10 cellular contexts compared by ENCODE assay signal in genomic region chr17:43579570-43580140, GRCh38. TPM values are rescaled to one million over a fixed set of nuclear protein-coding genes. Genes with fewer than 3 reads are reported as not detected.
A peak's percentile ranks its signal among the peaks of the same experiment; 100 is the strongest.
DNase-seq lines count a peak whose midpoint lies in the region; ATAC-seq, FAIRE-seq and TF ChIP-seq lines count a peak whose summit lies in the region.
"Had no signal": no experiment of that assay in that cellular context is flagged by ENCODE, and none has a peak within 500 bp of the region (broad histone marks: within the 10 kb centered on the region; RNA-seq: fewer than 3 reads in every experiment).

No MANE protein-coding gene starts in this region.

- CTCF ChIA-PET in CD4-positive, alpha-beta memory T cell (lab: Charles Lee; ENCODE audit: partially characterized antibody), result interaction anchor here (0.6 to 7.4 kb wide), 4 partner anchors 11 to 1473 kb away, joined by 3 to 51 read pairs (median 13); no protein-coding TSS in a partner anchor

- DNase-seq in CD4-positive, alpha-beta memory T cell, result no peak
- peak; percentile 53 for DNase-seq in HTR-8/SVneo (ENCODE audit: insufficient read length, low spot score)
- DNase-seq in brain microvascular endothelial cell, result peak; percentile 66
- DNase-seq in mesothelial cell of epicardium (ENCODE audit: low spot score in 2 of 2, unreplicated experiment in 2 of 2), result no peak
- DNase-seq in DMS114 treated with DMSO at 0.1 percent for 48 hours (lab: John Stamatoyannopoulos, UW; ENCODE audit: unreplicated experiment), result no peak
- no peak for DNase-seq in NCI-H748 (lab: John Stamatoyannopoulos, UW; ENCODE audit: unreplicated experiment)
- DNase-seq: amniotic stem cell, posterior cingulate gyrus had no signal

- TF ChIP-seq CTCF in brain microvascular endothelial cell (IDR thresholded peaks at IDR 0.05; ENCODE audit: low read depth, low read length, missing control alignments) (no peak), mesothelial cell of epicardium (IDR thresholded peaks at IDR 0.05; ENCODE audit: unreplicated experiment) (no peak)

- no peaks in the 10 kb centered on the region for H3K9me3 Mint-ChIP-seq in CD4-positive, alpha-beta memory T cell
- H3K9me3 Mint-ChIP-seq in mesothelial cell of epicardium, result no peaks in the 10 kb centered on the region

- ATAC-seq in GM21825 (IDR thresholded peaks at IDR 0.05; ENCODE audit: unreplicated experiment) (no peak), HG03439 (IDR thresholded peaks at IDR 0.05; ENCODE audit: unreplicated experiment) (no peak)

- no peak overlapping the region for H3K27ac ChIP-seq in CD4-positive, alpha-beta memory T cell (ENCODE audit: low read depth, low read length)
- H3K27ac ChIP-seq in brain microvascular endothelial cell, result no peak overlapping the region

- H3K4me3 Mint-ChIP-seq in CD4-positive, alpha-beta memory T cell, result peak overlapping the region in 1 of 8 donors; percentile 60
- H3K4me3 Mint-ChIP-seq in mesothelial cell of epicardium, result no peak overlapping the region

- no peaks in the 10 kb centered on the region for H3K36me3 ChIP-seq in CD4-positive, alpha-beta memory T cell (ENCODE audit: insufficient read depth, low read length)
- no peaks in the 10 kb centered on the region for H3K36me3 ChIP-seq in brain microvascular endothelial cell (replicated peaks)

- no peaks in the 10 kb centered on the region for H3K36me3 Mint-ChIP-seq in CD4-positive, alpha-beta memory T cell
- no peaks in the 10 kb centered on the region for H3K36me3 Mint-ChIP-seq in mesothelial cell of epicardium

- H3K4me1 ChIP-seq in CD4-positive, alpha-beta memory T cell (ENCODE audit: insufficient read depth, low read length), result peaks cover 17% of the 10 kb centered on the region

- H3K4me3 ChIP-seq in CD4-positive, alpha-beta memory T cell (ENCODE audit: low read length in 2 of 2), result no peak overlapping the region
- H3K4me3 ChIP-seq in brain microvascular endothelial cell (ENCODE audit: low read depth, low read length), result no peak overlapping the region

- POLR2A ChIA-PET in CD4-positive, alpha-beta memory T cell (lab: Charles Lee; ENCODE audit: partially characterized antibody), result interaction anchor here (1.3 kb wide), 1 partner anchor 192 kb away, joined by 3 read pairs; no protein-coding TSS in a partner anchor

- H3K27me3 ChIP-seq in CD4-positive, alpha-beta memory T cell (ENCODE audit: insufficient read depth, low read length), result no peaks in the 10 kb centered on the region
- H3K27me3 ChIP-seq in brain microvascular endothelial cell (replicated peaks), result no peaks in the 10 kb centered on the region

- peak overlapping the region in 5 of 7 donors; percentile 44 to 84 (median 61) for H3K27ac Mint-ChIP-seq in CD4-positive, alpha-beta memory T cell
- peak overlapping the region; percentile 49 for H3K27ac Mint-ChIP-seq in mesothelial cell of epicardium

- in situ Hi-C loops in brain microvascular endothelial cell (cut with HindIII; ENCODE audit: low pct_ligation_motif_present, low sequenced_read_pairs), result no loop called here

- peaks cover 0 to 2% of the 10 kb centered on the region in 2 donors for H3K27me3 Mint-ChIP-seq in CD4-positive, alpha-beta memory T cell
- H3K27me3 Mint-ChIP-seq in mesothelial cell of epicardium (ENCODE audit: low read depth), result peaks cover 4% of the 10 kb centered on the region

- FAIRE-seq in HTR-8/SVneo (lab: Jason Lieb, UNC), result peak; percentile 82

- H3K4me1 Mint-ChIP-seq in CD4-positive, alpha-beta memory T cell, result peaks cover 11 to 28% (median 15%) of the 10 kb centered on the region in 4 donors
- peaks cover 42% of the 10 kb centered on the region for H3K4me1 Mint-ChIP-seq in mesothelial cell of epicardium

- intact Hi-C loops in CD4-positive, alpha-beta memory T cell (cut with micrococcal nuclease), result no loop called here

- no peaks in the 10 kb centered on the region for H3K9me3 ChIP-seq in CD4-positive, alpha-beta memory T cell (ENCODE audit: control insufficient read depth in 1 of 2, low read length in 2 of 2)

RNA-seq across cellular contexts. Expression of gene ETV4, which starts 33.5 kb away (rescaled TPM):
- total RNA-seq in CD4-positive, alpha-beta memory T cell, result not detected
- polyA plus RNA-seq in CD4-positive, alpha-beta memory T cell, result not detected
- 4.4 to 5.6 TPM (median 5.4 TPM) in 3 replicates for total RNA-seq in mesothelial cell of epicardium

Comparison
In these comparisons a context has a peak if more than half of its experiments do, and no peak if none do; other contexts are left out.
1. DNase-seq: peak in HTR-8/SVneo (single experiment) and brain microvascular endothelial cell (single experiment); none in CD4-positive, alpha-beta memory T cell (0 of 5), mesothelial cell of epicardium (0 of 2), DMS114 treated with DMSO at 0.1 percent for 48 hours (single experiment) and NCI-H748 (single experiment).